15 cellular contexts compared by ENCODE assay signal in genomic region chr2:106116248-106116647, GRCh38.
DNase-seq lines count a peak whose midpoint lies in the region; ATAC-seq and TF ChIP-seq lines count a peak whose summit lies in the region.
"Had no signal": no experiment of that assay in that cellular context is flagged by ENCODE, and none has a peak within 500 bp of the region (broad histone marks: within the 10 kb centered on the region; RNA-seq: fewer than 3 reads in every experiment).

No MANE protein-coding gene starts in this region.

- no peak overlapping the region for H3K27ac ChIP-seq in CD8-positive, alpha-beta T cell (ENCODE audit: low read depth, low read length)
- H3K27ac ChIP-seq in parathyroid adenoma (peak overlapping the region; percentile 40), SK-N-SH (ENCODE audit: low read depth in 2 of 2, low read length in 1 of 2) (no peak overlapping the region)

- POLR2A ChIA-PET in CD8-positive, alpha-beta T cell (lab: Charles Lee), result no interaction called here
- POLR2A ChIA-PET in SK-N-SH (lab: Yijun Ruan, JAX), result no interaction called here

- intact Hi-C loops in CD8-positive, alpha-beta T cell (cut with DNase I, micrococcal nuclease), result no loop called here

- peaks cover 10% of the 10 kb centered on the region for H3K4me1 Mint-ChIP-seq in activated naive CD4-positive, alpha-beta T cell treated with anti-CD3 and anti-CD28 coated beads, Interleukin-2, amount 50 U/mL, for 24 hours
- H3K4me1 Mint-ChIP-seq in activated naive CD4-positive, alpha-beta T cell treated with anti-CD3 and anti-CD28 coated beads, Interleukin-2, amount 10 ng/mL, durations not matched to agents 7 days and 5 days, result no peaks in the 10 kb centered on the region
- peaks cover 13% of the 10 kb centered on the region for H3K4me1 Mint-ChIP-seq in CD8-positive, alpha-beta T cell (ENCODE audit: low read depth)
- H3K4me1 Mint-ChIP-seq in central memory CD8-positive, alpha-beta T cell, result peaks cover 10% of the 10 kb centered on the region

- no peak for TF ChIP-seq CTCF in CD8-positive, alpha-beta T cell (IDR thresholded peaks at IDR 0.05)
- TF ChIP-seq CTCF in parathyroid adenoma (IDR thresholded peaks at IDR 0.05), result no peak
- no peak for TF ChIP-seq CTCF in SK-N-SH (IDR thresholded peaks at IDR 0.05)

- H3K27me3 Mint-ChIP-seq in activated naive CD4-positive, alpha-beta T cell treated with anti-CD3 and anti-CD28 coated beads, Interleukin-2, amount 50 U/mL, for 24 hours, result no peaks in the 10 kb centered on the region
- H3K27me3 Mint-ChIP-seq in activated naive CD4-positive, alpha-beta T cell treated with anti-CD3 and anti-CD28 coated beads, Interleukin-2, amount 10 ng/mL, durations not matched to agents 7 days and 5 days, result no peaks in the 10 kb centered on the region
- H3K27me3 Mint-ChIP-seq in CD8-positive, alpha-beta T cell (ENCODE audit: low read depth), result no peaks in the 10 kb centered on the region
- H3K27me3 Mint-ChIP-seq in central memory CD8-positive, alpha-beta T cell, result no peaks in the 10 kb centered on the region

- no peak for DNase-seq in activated naive CD4-positive, alpha-beta T cell treated with anti-CD3 and anti-CD28 coated beads, Interleukin-2, amount 10 ng/mL, durations not matched to agents 7 days and 5 days
- no peak for DNase-seq in CD8-positive, alpha-beta T cell
- DNase-seq in central memory CD8-positive, alpha-beta T cell (ENCODE audit: low spot score in 2 of 2), result no peak
- no peak for DNase-seq in SK-N-SH
- DNase-seq: C1 segment of cervical spinal cord, DND-41, GDM1, KG1, NCI-H1092 treated with DMSO at 0.1 percent for 48 hours, NCI-H1694, NCI-H774 had no signal

- no peaks in the 10 kb centered on the region for H4K20me1 ChIP-seq in SK-N-SH (ENCODE audit: insufficient read depth)

- no peak overlapping the region for H3K4me3 ChIP-seq in CD8-positive, alpha-beta T cell (ENCODE audit: low read depth, low read length)
- H3K4me3 ChIP-seq in parathyroid adenoma (ENCODE audit: low read depth, low read length) (no peak overlapping the region), SK-N-SH (ENCODE audit: low read depth in 2 of 2, low read length in 1 of 2) (no peak overlapping the region)

- no peaks in the 10 kb centered on the region for H3K4me1 ChIP-seq in CD8-positive, alpha-beta T cell (ENCODE audit: insufficient read depth, low read length)
- H3K4me1 ChIP-seq in parathyroid adenoma (peaks cover 17% of the 10 kb centered on the region), SK-N-SH (ENCODE audit: control insufficient read depth in 1 of 2, insufficient read depth in 2 of 2, low read depth in 1 of 2, low read length in 1 of 2) (no peaks in the 10 kb centered on the region; a peak in 1 of 4 replicates)

- peaks cover 65% of the 10 kb centered on the region for H3K36me3 ChIP-seq in CD8-positive, alpha-beta T cell (ENCODE audit: insufficient read depth, low read length)
- H3K36me3 ChIP-seq in parathyroid adenoma (ENCODE audit: control insufficient read depth, insufficient read depth, low read length), result no peaks in the 10 kb centered on the region
- peaks cover 0 to 29% of the 10 kb centered on the region in 2 experiments for H3K36me3 ChIP-seq in SK-N-SH (replicated peaks in 1 of 2; ENCODE audit: control insufficient read depth in 1 of 2, insufficient read depth in 2 of 2, low read length in 1 of 2)

- no peaks in the 10 kb centered on the region for H3F3A ChIP-seq in SK-N-SH (replicated peaks; ENCODE audit: insufficient read depth)

- H3K36me3 Mint-ChIP-seq in activated naive CD4-positive, alpha-beta T cell treated with anti-CD3 and anti-CD28 coated beads, Interleukin-2, amount 50 U/mL, for 24 hours, result no peaks in the 10 kb centered on the region
- H3K36me3 Mint-ChIP-seq in activated naive CD4-positive, alpha-beta T cell treated with anti-CD3 and anti-CD28 coated beads, Interleukin-2, amount 10 ng/mL, durations not matched to agents 7 days and 5 days, result peaks cover 60% of the 10 kb centered on the region
- H3K36me3 Mint-ChIP-seq in CD8-positive, alpha-beta T cell, result peaks cover 84% of the 10 kb centered on the region
- peaks cover 23% of the 10 kb centered on the region for H3K36me3 Mint-ChIP-seq in central memory CD8-positive, alpha-beta T cell (ENCODE audit: insufficient read depth)

- WGBS in SK-N-SH (ENCODE audit: low lambda C conversion rate), result 86% methylated on average over 5 of the region's 5 CpGs

- H3K79me2 ChIP-seq in parathyroid adenoma (no peaks in the 10 kb centered on the region), SK-N-SH (ENCODE audit: insufficient read depth) (no peaks in the 10 kb centered on the region)

- H3K4me3 Mint-ChIP-seq in activated naive CD4-positive, alpha-beta T cell treated with anti-CD3 and anti-CD28 coated beads, Interleukin-2, amount 50 U/mL, for 24 hours, result no peak overlapping the region
- no peak overlapping the region for H3K4me3 Mint-ChIP-seq in activated naive CD4-positive, alpha-beta T cell treated with anti-CD3 and anti-CD28 coated beads, Interleukin-2, amount 10 ng/mL, durations not matched to agents 7 days and 5 days
- H3K4me3 Mint-ChIP-seq in CD8-positive, alpha-beta T cell, result no peak overlapping the region
- H3K4me3 Mint-ChIP-seq in central memory CD8-positive, alpha-beta T cell, result no peak overlapping the region

- no peaks in the 10 kb centered on the region for H3K9me3 Mint-ChIP-seq in activated naive CD4-positive, alpha-beta T cell treated with anti-CD3 and anti-CD28 coated beads, Interleukin-2, amount 50 U/mL, for 24 hours
- H3K9me3 Mint-ChIP-seq in activated naive CD4-positive, alpha-beta T cell treated with anti-CD3 and anti-CD28 coated beads, Interleukin-2, amount 10 ng/mL, durations not matched to agents 7 days and 5 days, result no peaks in the 10 kb centered on the region
- no peaks in the 10 kb centered on the region for H3K9me3 Mint-ChIP-seq in CD8-positive, alpha-beta T cell
- H3K9me3 Mint-ChIP-seq in central memory CD8-positive, alpha-beta T cell, result no peaks in the 10 kb centered on the region

- CTCF ChIA-PET in activated naive CD4-positive, alpha-beta T cell treated with anti-CD3 and anti-CD28 coated beads, Interleukin-2, amount 10 ng/mL, durations not matched to agents 7 days and 5 days (lab: Charles Lee), result no interaction called here
- CTCF ChIA-PET in CD8-positive, alpha-beta T cell (lab: Charles Lee), result no interaction called here
- CTCF ChIA-PET in SK-N-SH (lab: Yijun Ruan, JAX), result interaction anchor here (1.1 kb wide), 1 partner anchor 12 kb away, joined by 4 read pairs; no protein-coding TSS in a partner anchor

- peak overlapping the region; percentile 52 for H2AFZ ChIP-seq in parathyroid adenoma
- no peak overlapping the region for H2AFZ ChIP-seq in SK-N-SH (ENCODE audit: low read depth)

- H3K9me2 ChIP-seq in SK-N-SH, result no peaks in the 10 kb centered on the region

- peak overlapping the region; percentile 49 for H3K27ac Mint-ChIP-seq in activated naive CD4-positive, alpha-beta T cell treated with anti-CD3 and anti-CD28 coated beads, Interleukin-2, amount 50 U/mL, for 24 hours
- no peak overlapping the region for H3K27ac Mint-ChIP-seq in activated naive CD4-positive, alpha-beta T cell treated with anti-CD3 and anti-CD28 coated beads, Interleukin-2, amount 10 ng/mL, durations not matched to agents 7 days and 5 days
- H3K27ac Mint-ChIP-seq in CD8-positive, alpha-beta T cell, result peak overlapping the region; percentile 74
- peak overlapping the region; percentile 16 for H3K27ac Mint-ChIP-seq in central memory CD8-positive, alpha-beta T cell (ENCODE audit: low read depth)

- no peaks in the 10 kb centered on the region for H3K9me3 ChIP-seq in CD8-positive, alpha-beta T cell (ENCODE audit: low read length)
- H3K9me3 ChIP-seq in parathyroid adenoma (ENCODE audit: control insufficient read depth, low read length), result no peaks in the 10 kb centered on the region
- H3K9me3 ChIP-seq in SK-N-SH, result no peaks in the 10 kb centered on the region

- no peaks in the 10 kb centered on the region for H3K27me3 ChIP-seq in CD8-positive, alpha-beta T cell (ENCODE audit: insufficient read depth, low read length)
- H3K27me3 ChIP-seq in parathyroid adenoma (ENCODE audit: control insufficient read depth, insufficient read depth, low read length) (no peaks in the 10 kb centered on the region), SK-N-SH (ENCODE audit: insufficient read depth) (no peaks in the 10 kb centered on the region)

- ATAC-seq in CD8-positive, alpha-beta T cell, result no peak
- no peak for ATAC-seq in central memory CD8-positive, alpha-beta T cell (replicated peaks; ENCODE audit: extremely low read depth, poor library complexity, severe bottlenecking)
- no peak for ATAC-seq in HG03108 (IDR thresholded peaks at IDR 0.05; ENCODE audit: unreplicated experiment)
- no peak for ATAC-seq in HG03457 (IDR thresholded peaks at IDR 0.05; ENCODE audit: unreplicated experiment)

- no peak for TF ChIP-seq RAD21 in SK-N-SH (IDR thresholded peaks at IDR 0.05; ENCODE audit: low read length)

- H3K9ac ChIP-seq in parathyroid adenoma (no peak overlapping the region), SK-N-SH (no peak overlapping the region)

- no peak for TF ChIP-seq EP300 in SK-N-SH (IDR thresholded peaks at IDR 0.05; ENCODE audit: borderline replicate concordance in 1 of 2, low read depth in 1 of 2, low read length in 1 of 2)

- H3K4me2 ChIP-seq in parathyroid adenoma (ENCODE audit: low read length) (no peak overlapping the region), SK-N-SH (no peak overlapping the region)

TF ChIP-seq in SK-N-SH, 30 proteins besides CTCF, POLR2A, EP300 and RAD21 (continues in another document):
- TF ChIP-seq FOXM1 (IDR thresholded peaks at IDR 0.05; ENCODE audit: low read depth) (no peak), FOSL2 (IDR thresholded peaks at IDR 0.05; ENCODE audit: borderline replicate concordance, low read depth) (no peak), YY1 (IDR thresholded peaks at IDR 0.05; ENCODE audit: low read depth) (no peak), TEAD4 (IDR thresholded peaks at IDR 0.05; ENCODE audit: borderline replicate concordance, insufficient read depth) (no peak), USF2 (IDR thresholded peaks at IDR 0.05; ENCODE audit: borderline replicate concordance, low read depth, low read length) (no peak), EZH2phosphoT487 (IDR thresholded peaks at IDR 0.05; ENCODE audit: borderline replicate concordance, low read depth) (no peak), NRF1 (IDR thresholded peaks at IDR 0.05; ENCODE audit: low read depth, low read length) (no peak), MEF2A (IDR thresholded peaks at IDR 0.05; ENCODE audit: borderline replicate concordance, low read depth) (no peak), GABPA (IDR thresholded peaks at IDR 0.05; ENCODE audit: low read depth) (no peak), RXRA (IDR thresholded peaks at IDR 0.05; ENCODE audit: borderline replicate concordance, low read depth) (no peak)
